In genomic region chr15:90280743-90281142, GRCh38 we compare ENCODE assay signal across 4 cellular contexts. TPM values are rescaled to one million over a fixed set of nuclear protein-coding genes. Genes with fewer than 3 reads are reported as not detected.
"Had no signal": no experiment of that assay in that cellular context is flagged by ENCODE, and none has a peak within 500 bp of the region (broad histone marks: within the 10 kb centered on the region; RNA-seq: fewer than 3 reads in every experiment).

No MANE protein-coding gene starts in this region.

RNA-seq across cellular contexts. Expression of gene TTLL13, which starts 31.4 kb away (rescaled TPM):
- total RNA-seq: GM23248, GM23338, H1, H9 had no signal
- polyA plus RNA-seq: GM23248, GM23338 had no signal
